ENCODE assay signal across 24 cellular contexts in the genomic region with DNA sequence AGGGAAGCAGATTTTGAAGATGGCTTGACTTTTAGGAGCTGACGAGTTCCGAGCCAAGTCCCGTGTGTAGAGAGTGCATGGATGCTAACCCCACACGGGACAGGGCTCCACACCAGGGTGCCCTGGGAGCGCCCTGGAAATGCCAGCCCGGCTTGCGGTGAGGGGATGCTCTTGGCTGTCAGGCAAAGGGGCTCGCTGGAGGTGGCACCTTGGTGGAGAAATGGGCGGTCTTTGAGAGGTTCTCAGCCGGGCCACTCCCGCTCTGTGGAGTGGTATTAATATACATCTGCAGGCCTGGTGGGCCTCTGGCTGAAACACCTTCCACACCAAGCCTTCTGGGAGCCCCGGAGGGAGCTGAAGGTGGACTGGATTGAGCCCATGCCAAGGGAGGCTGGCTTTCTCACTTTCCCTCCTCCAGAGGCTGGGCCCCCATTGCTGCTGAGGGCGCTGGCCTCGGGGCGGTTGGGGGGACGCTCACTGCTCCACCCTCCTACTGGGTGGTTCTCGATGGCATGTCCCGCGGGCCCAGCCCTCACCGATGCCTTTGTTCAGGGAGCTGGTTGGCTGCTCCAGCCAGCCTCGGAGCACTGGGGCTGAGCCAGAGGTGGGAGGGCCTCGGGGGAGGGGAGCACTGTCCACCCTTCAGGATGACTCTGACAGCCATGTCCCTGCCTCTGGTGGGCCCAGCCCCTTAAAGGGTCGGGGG.
"Had no signal": no experiment of that assay in that cellular context is flagged by ENCODE, and none has a peak within 500 bp of the region (broad histone marks: within the 10 kb centered on the region; RNA-seq: fewer than 3 reads in every experiment).

No MANE protein-coding gene starts in this region.

- H3K27ac ChIP-seq: SK-N-MC had no signal

- H3K4me3 ChIP-seq: SK-N-MC had no signal

- DNase-seq: activated B cell treated with CpG ODN at 0.5 μM for 24 hours; activated CD4-positive, alpha-beta T cell treated with anti-CD3 and anti-CD28 coated beads for 1 hour; activated CD4-positive, alpha-beta T cell treated with anti-CD3 and anti-CD28 coated beads, Interleukin-2, amount 10 ng/mL, durations not matched to agents 24 days and 14 days; activated CD4-positive, alpha-beta T cell treated with anti-CD3 and anti-CD28 coated beads, Interleukin-2, amount 50 U/mL, for 48 hours; activated CD8-positive, alpha-beta memory T cell treated with anti-CD3 and anti-CD28 coated beads, Interleukin-2, amount 10 ng/mL, durations not matched to agents 7 days and 5 days; activated effector memory CD4-positive, alpha-beta T cell treated with Interleukin-2 at 50 U/mL for 16 hours; activated naive CD4-positive, alpha-beta T cell treated with Interleukin-2 at 50 U/mL for 16 hours; activated T-cell treated with anti-CD3 and anti-CD28 coated beads, Interleukin-2, amount 50 U/mL, for 24 hours; amygdala; Kasumi-1; KBM-7; NCI-H1105 treated with DMSO at 0.1 percent for 48 hours; NCI-H1436 treated with DMSO at 0.1 percent for 48 hours; NCI-H187; NCI-H2081; NCI-H510A treated with DMSO at 0.1 percent for 48 hours; NCI-H69; NK-92 treated with Interleukin-12 subunit alpha and Interleukin-12 subunit beta, amount 100 ng/mL, for 24 hours; OCI-M1; RPMI8226; T-cell; T-helper 2 cell; T1000 had no signal
